Comparison of ENCODE assay signal across 15 cellular contexts in the genomic region with DNA sequence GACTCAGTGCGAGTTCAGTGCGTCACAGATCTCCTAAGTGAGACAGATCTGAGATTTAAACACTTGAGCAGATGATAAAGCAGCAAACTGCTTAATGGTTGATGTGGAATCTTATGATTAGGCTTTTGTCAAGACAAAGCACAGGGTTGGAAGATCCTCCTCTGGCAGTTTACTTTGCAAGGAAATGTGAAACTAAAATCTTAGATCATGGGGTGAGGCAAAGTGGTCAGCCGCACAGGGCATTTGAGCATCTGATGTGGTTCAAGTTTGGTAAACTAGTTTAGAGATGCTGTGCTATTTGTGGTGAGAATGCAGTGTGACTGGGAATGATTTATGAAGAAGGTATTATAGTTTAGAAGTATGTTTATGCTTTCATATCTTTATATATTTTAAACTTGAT.
DNase-seq lines count a peak whose midpoint lies in the region; ATAC-seq, FAIRE-seq and TF ChIP-seq lines count a peak whose summit lies in the region.
"Had no signal": no experiment of that assay in that cellular context is flagged by ENCODE, and none has a peak within 500 bp of the region (broad histone marks: within the 10 kb centered on the region; RNA-seq: fewer than 3 reads in every experiment).

No MANE protein-coding gene starts in this region.

- WGBS in smooth muscle cell (ENCODE audit: low lambda C conversion rate) = 60% methylated on average over 3 of the region's 3 CpGs

- H2AFZ ChIP-seq in fibroblast of lung (ENCODE audit: low read length) (peak overlapping the region; percentile 10), smooth muscle cell (ENCODE audit: low read depth) (no peak overlapping the region)

- peaks cover 2% of the 10 kb centered on the region for H3K4me1 Mint-ChIP-seq in activated CD4-positive, alpha-beta T cell treated with anti-CD3 and anti-CD28 coated beads, Interleukin-2, amount 10 ng/mL, durations not matched to agents 24 days and 14 days

- H3K79me2 ChIP-seq in fibroblast of lung (ENCODE audit: control insufficient read depth, insufficient read depth, low read length) = no peaks in the 10 kb centered on the region
- no peaks in the 10 kb centered on the region for H3K79me2 ChIP-seq in smooth muscle cell (ENCODE audit: low read depth)

- no peak overlapping the region for H3K27ac Mint-ChIP-seq in activated CD4-positive, alpha-beta T cell treated with anti-CD3 and anti-CD28 coated beads, Interleukin-2, amount 10 ng/mL, durations not matched to agents 24 days and 14 days

- H3K9me3 ChIP-seq in fibroblast of lung (ENCODE audit: control insufficient read depth, insufficient read depth, low read depth, low read length) = no peaks in the 10 kb centered on the region
- H3K9me3 ChIP-seq in smooth muscle cell (replicated peaks; ENCODE audit: low read depth) = no peaks in the 10 kb centered on the region
- no peaks in the 10 kb centered on the region for H3K9me3 ChIP-seq in kidney (ENCODE audit: control insufficient read depth in 1 of 2, low read length in 2 of 2)
- H3K9me3 ChIP-seq: SJCRH30, transverse colon had no signal

- no peaks in the 10 kb centered on the region for H3K4me1 ChIP-seq in fibroblast of lung (ENCODE audit: control insufficient read depth, extremely low read depth, insufficient read depth, low read length)
- no peaks in the 10 kb centered on the region for H3K4me1 ChIP-seq in smooth muscle cell (ENCODE audit: low read depth)
- no peaks in the 10 kb centered on the region for H3K4me1 ChIP-seq in kidney (ENCODE audit: control insufficient read depth in 1 of 2, insufficient read depth in 1 of 2, low read depth in 1 of 2, low read length in 2 of 2)
- H3K4me1 ChIP-seq: SJCRH30, transverse colon had no signal

- DNase-seq in activated CD4-positive, alpha-beta T cell treated with anti-CD3 and anti-CD28 coated beads, Interleukin-2, amount 10 ng/mL, durations not matched to agents 24 days and 14 days = peak; percentile 67
- DNase-seq in activated CD4-positive, alpha-beta T cell treated with anti-CD3 and anti-CD28 coated beads, Interleukin-2, amount 50 U/mL, for 48 hours = no peak
- DNase-seq in NCI-H748 (lab: John Stamatoyannopoulos, UW; ENCODE audit: unreplicated experiment) = peak; percentile 44
- DNase-seq in fibroblast of lung (ENCODE audit: low read depth in 2 of 2) = peak in 1 of 2 donors; percentile 67
- DNase-seq in smooth muscle cell (lab: John Stamatoyannopoulos, UW; ENCODE audit: unreplicated experiment) = no peak
- no peak for DNase-seq in kidney
- DNase-seq in left colon = no peak
- DNase-seq in SKM-1 treated with dmso at 0.1 percent for 144 hours (lab: John Stamatoyannopoulos, UW; ENCODE audit: unreplicated experiment) = no peak
- DNase-seq: activated T-cell treated with anti-CD3 and anti-CD28 coated beads for 4 hours, amniotic stem cell, Calu3, midbrain, SJCRH30, transverse colon had no signal

- ATAC-seq in left colon = no peak

- no peaks in the 10 kb centered on the region for H3K9me3 Mint-ChIP-seq in activated CD4-positive, alpha-beta T cell treated with anti-CD3 and anti-CD28 coated beads, Interleukin-2, amount 10 ng/mL, durations not matched to agents 24 days and 14 days

- H3K27ac ChIP-seq in fibroblast of lung (ENCODE audit: insufficient read depth, low read length) = no peak overlapping the region
- H3K27ac ChIP-seq in smooth muscle cell (ENCODE audit: low read depth) = no peak overlapping the region
- H3K27ac ChIP-seq in kidney (ENCODE audit: low read depth in 2 of 2, low read length in 2 of 2) = no peak overlapping the region
- H3K27ac ChIP-seq: SJCRH30, transverse colon, VCaP had no signal

- H3K27me3 Mint-ChIP-seq in activated CD4-positive, alpha-beta T cell treated with anti-CD3 and anti-CD28 coated beads, Interleukin-2, amount 10 ng/mL, durations not matched to agents 24 days and 14 days = no peaks in the 10 kb centered on the region

- no peaks in the 10 kb centered on the region for H3K27me3 ChIP-seq in fibroblast of lung (ENCODE audit: control insufficient read depth, insufficient read depth, low read length)
- H3K27me3 ChIP-seq in smooth muscle cell (ENCODE audit: low read depth) = no peaks in the 10 kb centered on the region
- H3K27me3 ChIP-seq: SJCRH30, transverse colon had no signal

- no peak overlapping the region for H3K4me2 ChIP-seq in fibroblast of lung (ENCODE audit: extremely low read depth, insufficient read depth, low read length)
- peak overlapping the region; percentile 2 for H3K4me2 ChIP-seq in smooth muscle cell

- H3K36me3 Mint-ChIP-seq in activated CD4-positive, alpha-beta T cell treated with anti-CD3 and anti-CD28 coated beads, Interleukin-2, amount 10 ng/mL, durations not matched to agents 24 days and 14 days (ENCODE audit: low read depth) = no peaks in the 10 kb centered on the region

- TF ChIP-seq CTCF in fibroblast of lung (conservative IDR thresholded peaks at IDR 0.05 in 1 of 2, IDR thresholded peaks at IDR 0.05 in 1 of 2; ENCODE audit: low read depth in 1 of 2, low read length in 2 of 2) = no peak
- no peak for TF ChIP-seq CTCF in smooth muscle cell (IDR thresholded peaks at IDR 0.05; ENCODE audit: borderline replicate concordance, insufficient read depth, poor library complexity, severe bottlenecking)
- TF ChIP-seq CTCF in kidney (IDR thresholded peaks at IDR 0.05; ENCODE audit: borderline replicate concordance, extremely low read depth, insufficient read depth) = no peak

- H3K4me3 Mint-ChIP-seq in activated CD4-positive, alpha-beta T cell treated with anti-CD3 and anti-CD28 coated beads, Interleukin-2, amount 10 ng/mL, durations not matched to agents 24 days and 14 days = no peak overlapping the region

- no peaks in the 10 kb centered on the region for H4K20me1 ChIP-seq in fibroblast of lung (ENCODE audit: control insufficient read depth, extremely low read depth, insufficient read depth, low read length)
- no peaks in the 10 kb centered on the region for H4K20me1 ChIP-seq in smooth muscle cell (ENCODE audit: low read depth)

- no peaks in the 10 kb centered on the region for H3F3A ChIP-seq in smooth muscle cell (ENCODE audit: low read depth)

- intact Hi-C loops in activated CD4-positive, alpha-beta T cell treated with anti-CD3 and anti-CD28 coated beads, Interleukin-2, amount 10 ng/mL, durations not matched to agents 24 days and 14 days (cut with micrococcal nuclease) = no loop called here
- intact Hi-C loops in kidney (cut with DNase I) = no loop called here
- intact Hi-C loops in left colon (cut with DNase I, micrococcal nuclease) = no loop called here

- H3K4me3 ChIP-seq in fibroblast of lung (replicated peaks in 1 of 4; ENCODE audit: control extremely low read depth in 1 of 4, insufficient read depth in 1 of 4, low read depth in 3 of 4, low read length in 4 of 4) (no peak overlapping the region), smooth muscle cell (no peak overlapping the region), kidney (ENCODE audit: low read length in 2 of 2) (no peak overlapping the region)
- H3K4me3 ChIP-seq: SJCRH30, transverse colon had no signal

- H3K36me3 ChIP-seq in fibroblast of lung (ENCODE audit: control insufficient read depth, insufficient read depth, low read length) (no peaks in the 10 kb centered on the region), smooth muscle cell (ENCODE audit: low read depth) (no peaks in the 10 kb centered on the region), kidney (ENCODE audit: control insufficient read depth in 1 of 2, insufficient read depth in 2 of 2, low read length in 2 of 2) (no peaks in the 10 kb centered on the region)
- H3K36me3 ChIP-seq: SJCRH30, transverse colon had no signal

- H3K9ac ChIP-seq in fibroblast of lung (ENCODE audit: insufficient read depth, low read length) = no peak overlapping the region
- no peak overlapping the region for H3K9ac ChIP-seq in smooth muscle cell (ENCODE audit: low read depth)
- H3K9ac ChIP-seq in kidney (ENCODE audit: low read length in 2 of 2) = no peak overlapping the region

- FAIRE-seq in kidney (lab: Jason Lieb, UNC) = no peak

Comparison
In these comparisons a context has a peak if more than half of its experiments do, and no peak if none do; other contexts are left out.
1. DNase-seq: peak in activated CD4-positive, alpha-beta T cell treated with anti-CD3 and anti-CD28 coated beads, Interleukin-2, amount 10 ng/mL, durations not matched to agents 24 days and 14 days (single experiment) and NCI-H748 (single experiment); none in activated CD4-positive, alpha-beta T cell treated with anti-CD3 and anti-CD28 coated beads, Interleukin-2, amount 50 U/mL, for 48 hours (0 of 2), smooth muscle cell (single experiment), kidney (single experiment), left colon (0 of 2) and SKM-1 treated with dmso at 0.1 percent for 144 hours (single experiment).